In genomic region chr17:42878123-42878880, GRCh38 we compare ENCODE assay signal across 1 cellular context.
TF ChIP-seq lines count a peak whose summit lies in the region.

No MANE protein-coding gene starts in this region.

TF ChIP-seq in H1, 55 proteins besides CTCF, POLR2A, EP300 and RAD21:
- TF ChIP-seq FOSL1 (IDR thresholded peaks at IDR 0.05; ENCODE audit: insufficient read depth, low read depth, low read length): no peak
- no peak for TF ChIP-seq BRCA1 (IDR thresholded peaks at IDR 0.05; ENCODE audit: low read depth, low read length)
- TF ChIP-seq TCF12 (IDR thresholded peaks at IDR 0.05; ENCODE audit: low read depth, low read length): 0 out of 2 replicates have a peak, but pooled peaks have one; percentile 23
- TF ChIP-seq RFX5 (IDR thresholded peaks at IDR 0.05; ENCODE audit: borderline replicate concordance, low read depth, low read length): no peak
- TF ChIP-seq, protein P1, sequence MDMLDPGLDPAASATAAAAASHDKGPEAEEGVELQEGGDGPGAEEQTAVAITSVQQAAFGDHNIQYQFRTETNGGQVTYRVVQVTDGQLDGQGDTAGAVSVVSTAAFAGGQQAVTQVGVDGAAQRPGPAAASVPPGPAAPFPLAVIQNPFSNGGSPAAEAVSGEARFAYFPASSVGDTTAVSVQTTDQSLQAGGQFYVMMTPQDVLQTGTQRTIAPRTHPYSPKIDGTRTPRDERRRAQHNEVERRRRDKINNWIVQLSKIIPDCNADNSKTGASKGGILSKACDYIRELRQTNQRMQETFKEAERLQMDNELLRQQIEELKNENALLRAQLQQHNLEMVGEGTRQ (IDR thresholded peaks at IDR 0.05; ENCODE audit: low read length): peak; percentile 55; the same call in 1 of the 2 replicates
- TF ChIP-seq E2F6 (IDR thresholded peaks at IDR 0.05): peak; percentile 25; the same call in 1 of the 2 replicates
- TF ChIP-seq SIRT6 (IDR thresholded peaks at IDR 0.05; ENCODE audit: low read length): no peak
- TF ChIP-seq SIN3A (conservative IDR thresholded peaks at IDR 0.05 in 1 of 2, IDR thresholded peaks at IDR 0.05 in 1 of 2; ENCODE audit: low read depth in 1 of 2, low read length in 2 of 2): 0 out of 4 replicates have a peak, but pooled peaks of 1 of the 2 experiments have one; percentile 33
- no peak for TF ChIP-seq SP1 (IDR thresholded peaks at IDR 0.05; ENCODE audit: low read depth, low read length)
- TF ChIP-seq TEAD4 (IDR thresholded peaks at IDR 0.05; ENCODE audit: low read depth, low read length): peak; percentile 41; the same call in 1 of the 2 replicates
- TF ChIP-seq POU5F1 (IDR thresholded peaks at IDR 0.05; ENCODE audit: low read depth, low read length): no peak
- no peak for TF ChIP-seq RXRA (IDR thresholded peaks at IDR 0.05; ENCODE audit: insufficient read depth, low read depth, low read length)
- peak; percentile 91 for TF ChIP-seq MAX (IDR thresholded peaks at IDR 0.05)
TF ChIP-seq in H1: peak in this region for 6.
